In genomic region chr17:57221366-57222350, GRCh38 we compare ENCODE assay signal across 30 cellular contexts.
"Had no signal": no experiment of that assay in that cellular context is flagged by ENCODE, and none has a peak within 500 bp of the region (broad histone marks: within the 10 kb centered on the region; RNA-seq: fewer than 3 reads in every experiment).

No MANE protein-coding gene starts in this region.

- DNase-seq: dermis blood vessel endothelial cell; effector memory CD4-positive, alpha-beta T cell; foreskin keratinocyte; heart left ventricle; kidney; left lung; mesenchymal stem cell; mucosa of descending colon; naive B cell; stimulated activated CD4-positive, alpha-beta T cell treated with anti-CD3 and anti-CD28 coated beads, Interleukin-12 subunit alpha, Interleukin-12 subunit beta, amount 100 ng/mL, for 4 hours; stimulated activated CD4-positive, alpha-beta T cell treated with anti-CD3 and anti-CD28 coated beads, Interleukin-1b, Interleukin-23, amount 100 ng/mL, for 48 hours; stimulated activated CD4-positive, alpha-beta T cell treated with anti-CD3 and anti-CD28 coated beads, Interleukin-4, amount 100 ng/mL, for 1 hour; stimulated activated CD8-positive, alpha-beta memory T cell treated with anti-CD3 and anti-CD28 coated beads, Interleukin-4, amount 100 ng/mL, for 48 hours; stimulated activated naive CD4-positive, alpha-beta T cell; stimulated activated naive CD8-positive, alpha-beta T cell treated with anti-CD3 and anti-CD28 coated beads, Interleukin-15, amount 100 ng/mL, for 72 hours; transverse colon; upper lobe of right lung; uterus had no signal

- H3K9me3 Mint-ChIP-seq: natural killer cell treated with Interleukin-12 subunit alpha and Interleukin-12 subunit beta and Interleukin-15 and Interleukin-18, amount 100 ng/mL, for 72 hours had no signal

- H3K4me2 ChIP-seq: hepatocyte, neural progenitor cell, smooth muscle cell had no signal

- FAIRE-seq: endothelial cell of umbilical vein, kidney had no signal

- H3K27ac Mint-ChIP-seq: mesothelial cell of epicardium; naive B cell; natural killer cell treated with Interleukin-12 subunit alpha and Interleukin-12 subunit beta and Interleukin-15 and Interleukin-18, amount 100 ng/mL, for 72 hours; neural progenitor cell; progenitor cell of endocrine pancreas; stimulated activated naive CD8-positive, alpha-beta T cell treated with anti-CD3 and anti-CD28 coated beads, Interleukin-15, amount 100 ng/mL, for 72 hours had no signal

- H2AFZ ChIP-seq: hepatocyte, neural progenitor cell, parathyroid adenoma had no signal

- H3K36me3 ChIP-seq: esophagus muscularis mucosa, gastroesophageal sphincter, heart left ventricle, left lung, neural progenitor cell, suprapubic skin, transverse colon, upper lobe of right lung, uterus had no signal

- H3K9me3 ChIP-seq: upper lobe of right lung, uterus had no signal

- H3K79me2 ChIP-seq: hepatocyte, parathyroid adenoma had no signal

- H3K36me3 Mint-ChIP-seq: natural killer cell treated with Interleukin-12 subunit alpha and Interleukin-12 subunit beta and Interleukin-15 and Interleukin-18, amount 100 ng/mL, for 72 hours; neural progenitor cell had no signal

- H3K4me1 ChIP-seq: esophagus muscularis mucosa, foreskin keratinocyte, gastroesophageal sphincter, heart left ventricle, left lung, neural progenitor cell, suprapubic skin, transverse colon, upper lobe of right lung, uterus had no signal

- H3K4me3 ChIP-seq: esophagus muscularis mucosa, gastroesophageal sphincter, heart left ventricle, hepatocyte, left lung, mucosa of descending colon, neural progenitor cell, smooth muscle cell, suprapubic skin, transverse colon, upper lobe of right lung, uterus had no signal

- ATAC-seq: foreskin keratinocyte; gastroesophageal sphincter; heart left ventricle; left lung; mucosa of descending colon; natural killer cell treated with Interleukin-12 subunit alpha and Interleukin-12 subunit beta and Interleukin-15 and Interleukin-18, amount 100 ng/mL, for 72 hours; sciatic nerve; stimulated activated naive CD8-positive, alpha-beta T cell treated with anti-CD3 and anti-CD28 coated beads, Interleukin-15, amount 100 ng/mL, for 72 hours; upper lobe of right lung had no signal

- H3K27ac ChIP-seq: esophagus muscularis mucosa, foreskin keratinocyte, gastroesophageal sphincter, heart left ventricle, hepatocyte, left lung, neural progenitor cell, parathyroid adenoma, suprapubic skin, transverse colon, upper lobe of right lung, uterus had no signal

- H3K9ac ChIP-seq: neural progenitor cell, parathyroid adenoma had no signal

- H3K27me3 ChIP-seq: gastroesophageal sphincter, heart left ventricle, hepatocyte, left lung, neural progenitor cell, suprapubic skin, transverse colon, upper lobe of right lung, uterus had no signal
